In genomic region chr10:91103384-91104184, GRCh38 we compare ENCODE assay signal across 10 cellular contexts.
DNase-seq lines count a peak whose midpoint lies in the region; ATAC-seq and TF ChIP-seq lines count a peak whose summit lies in the region.
"Had no signal": no experiment of that assay in that cellular context is flagged by ENCODE, and none has a peak within 500 bp of the region (broad histone marks: within the 10 kb centered on the region; RNA-seq: fewer than 3 reads in every experiment).

No MANE protein-coding gene starts in this region.

- ATAC-seq in GM19452 (IDR thresholded peaks at IDR 0.05; ENCODE audit: unreplicated experiment) (peak; percentile 58), HG03159 (IDR thresholded peaks at IDR 0.05; ENCODE audit: unreplicated experiment) (peak; percentile 68), GM19023 (IDR thresholded peaks at IDR 0.05; ENCODE audit: unreplicated experiment) (no peak)

- intact Hi-C loops in posterior cingulate gyrus (cut with DNase I), result no loop called here

- no peak for TF ChIP-seq CTCF in astrocyte of the spinal cord (IDR thresholded peaks at IDR 0.05; ENCODE audit: low read depth, low read length)

- H3K36me3 ChIP-seq in BLaER1, result no peaks in the 10 kb centered on the region
- H3K36me3 ChIP-seq: neutrophil had no signal

- in situ Hi-C loops in astrocyte of the spinal cord (cut with HindIII; ENCODE audit: low sequenced_read_pairs), result no loop called here

- no peaks in the 10 kb centered on the region for H4K20me1 ChIP-seq in BLaER1

- H3K4me1 ChIP-seq in BLaER1, result peaks cover 32% of the 10 kb centered on the region

- peaks cover 10% of the 10 kb centered on the region for H3K9me3 ChIP-seq in BLaER1
- H3K9me3 ChIP-seq: neutrophil had no signal

- H3K4me2 ChIP-seq in BLaER1, result peak overlapping the region; percentile 77

- no peaks in the 10 kb centered on the region for H3K27me3 ChIP-seq in BLaER1
- H3K27me3 ChIP-seq: neutrophil had no signal

- H3K9ac ChIP-seq in BLaER1, result peak overlapping the region; percentile 4; the same call in 1 of the 2 replicates

- peak; percentile 2 for DNase-seq in astrocyte of the spinal cord (ENCODE audit: low read depth, low spot score)
- DNase-seq in posterior cingulate gyrus, result no peak
- no peak for DNase-seq in HuH-7.5 (ENCODE audit: low spot score)
- no peak for DNase-seq in hypothalamus (lab: John Stamatoyannopoulos, UW)
- DNase-seq: NCI-H2171 treated with DMSO at 0.1 percent for 48 hours had no signal

- H3K4me3 ChIP-seq in BLaER1 (no peak overlapping the region), astrocyte of the spinal cord (ENCODE audit: low read depth, low read length) (no peak overlapping the region)

- peak overlapping the region; percentile 49; the same call in 1 of the 2 replicates for H3K27ac ChIP-seq in BLaER1
- H3K27ac ChIP-seq: neutrophil had no signal
